In the genomic region with DNA sequence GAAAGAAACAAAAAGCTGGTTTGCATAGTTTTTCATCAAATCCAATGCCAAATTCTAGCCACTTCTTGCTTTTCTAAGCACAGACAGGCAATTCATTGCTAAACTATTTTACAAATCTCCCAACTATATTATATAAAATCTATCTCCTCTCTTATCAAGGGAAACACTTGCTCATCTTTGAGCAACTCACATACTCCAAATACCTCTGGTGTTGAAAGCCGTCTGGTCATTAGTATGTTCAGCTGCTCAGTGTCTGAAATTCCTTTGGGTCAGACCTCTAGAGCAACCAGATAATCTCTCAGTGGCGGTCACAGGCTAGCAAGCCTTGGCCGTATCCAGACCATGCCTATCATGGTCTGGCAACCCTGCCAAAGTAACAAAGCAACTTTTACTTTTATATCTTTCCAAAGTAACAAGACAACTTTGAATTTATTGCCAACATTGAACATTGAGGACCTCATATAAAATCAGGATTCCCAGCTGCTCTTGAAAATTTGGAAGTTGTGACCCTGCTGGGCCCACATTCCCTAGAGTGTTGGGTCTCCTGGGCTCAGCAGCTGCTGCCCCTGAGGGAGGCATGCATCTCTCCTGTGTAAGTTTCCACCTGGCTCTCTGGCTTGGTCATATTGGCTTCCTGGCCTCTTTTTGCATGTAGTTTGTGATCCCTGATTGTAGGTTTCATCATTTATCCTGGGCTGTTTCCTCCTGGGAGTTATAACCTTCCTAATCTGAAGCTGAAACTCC, we compare ENCODE assay signal across 10 cellular contexts. TPM values are rescaled to one million over a fixed set of nuclear protein-coding genes. Genes with fewer than 3 reads are reported as not detected.
DNase-seq lines count a peak whose midpoint lies in the region; ATAC-seq and TF ChIP-seq lines count a peak whose summit lies in the region.
"Had no signal": no experiment of that assay in that cellular context is flagged by ENCODE, and none has a peak within 500 bp of the region (broad histone marks: within the 10 kb centered on the region; RNA-seq: fewer than 3 reads in every experiment).

No MANE protein-coding gene starts in this region.

- H3K79me2 ChIP-seq in GM23248 (ENCODE audit: insufficient read depth) = no peaks in the 10 kb centered on the region

- no peaks in the 10 kb centered on the region for H3K27me3 ChIP-seq in CD8-positive, alpha-beta memory T cell (ENCODE audit: insufficient read depth, low read length, poor library complexity, severe bottlenecking)
- H3K27me3 ChIP-seq in GM23248 (replicated peaks; ENCODE audit: insufficient read depth) (0 out of 2 replicates have a peak, but pooled peaks cover 4% of the 10 kb centered on the region), tibial nerve (no peaks in the 10 kb centered on the region)

- H3K4me3 Mint-ChIP-seq in CD8-positive, alpha-beta memory T cell = peak overlapping the region; percentile 7 to 76 (median 52)
- H3K4me3 Mint-ChIP-seq in activated T-helper 17 cell treated with anti-CD3 and anti-CD28 coated beads, Interleukin-2, amount 50 U/mL, for 72 hours = peak overlapping the region; percentile 55
- H3K4me3 Mint-ChIP-seq: endodermal cell had no signal

- H3K9me3 ChIP-seq in CD8-positive, alpha-beta memory T cell (ENCODE audit: low read length) = no peaks in the 10 kb centered on the region
- no peaks in the 10 kb centered on the region for H3K9me3 ChIP-seq in GM23248 (ENCODE audit: low read depth)
- H3K9me3 ChIP-seq in tibial nerve = no peaks in the 10 kb centered on the region

- CTCF ChIA-PET in CD8-positive, alpha-beta memory T cell (lab: Charles Lee) = interaction anchor here (0.9 to 3.6 kb wide), 9 partner anchors 10 to 107 kb away, joined by 3 to 25 read pairs (median 4); partner anchors contain the start of gene LANCL2

- in situ Hi-C loops in GM23248 (cut with MboI) = no loop called here

- peaks cover 20% of the 10 kb centered on the region for H3F3A ChIP-seq in GM23248 (ENCODE audit: insufficient read depth)

- H3K36me3 ChIP-seq in CD8-positive, alpha-beta memory T cell (ENCODE audit: insufficient read depth, low read length) = no peaks in the 10 kb centered on the region
- H3K36me3 ChIP-seq in GM23248 (ENCODE audit: low read depth) (no peaks in the 10 kb centered on the region), tibial nerve (no peaks in the 10 kb centered on the region)

- no peaks in the 10 kb centered on the region for H3K9me3 Mint-ChIP-seq in CD8-positive, alpha-beta memory T cell
- no peaks in the 10 kb centered on the region for H3K9me3 Mint-ChIP-seq in activated T-helper 17 cell treated with anti-CD3 and anti-CD28 coated beads, Interleukin-2, amount 50 U/mL, for 72 hours

- peaks cover 32% of the 10 kb centered on the region for H3K4me1 ChIP-seq in CD8-positive, alpha-beta memory T cell (ENCODE audit: insufficient read depth, low read length)
- H3K4me1 ChIP-seq in GM23248 (ENCODE audit: insufficient read depth) (peaks cover 41% of the 10 kb centered on the region), tibial nerve (no peaks in the 10 kb centered on the region)

- H3K27ac Mint-ChIP-seq in CD8-positive, alpha-beta memory T cell = peak overlapping the region; percentile 88 to 97 (median 95)
- H3K27ac Mint-ChIP-seq in activated T-helper 17 cell treated with anti-CD3 and anti-CD28 coated beads, Interleukin-2, amount 50 U/mL, for 72 hours = peak overlapping the region; percentile 91
- H3K27ac Mint-ChIP-seq: endodermal cell had no signal

- POLR2A ChIA-PET in CD8-positive, alpha-beta memory T cell (lab: Charles Lee) = interaction anchor here (0.5 to 1.7 kb wide), 3 partner anchors 11 to 265 kb away, joined by 3 to 26 read pairs (median 3); partner anchors contain the start of gene LANCL2

- H3K4me3 ChIP-seq in CD8-positive, alpha-beta memory T cell (ENCODE audit: low read length) = peak overlapping the region; percentile 9
- no peak overlapping the region for H3K4me3 ChIP-seq in GM23248
- H3K4me3 ChIP-seq in tibial nerve = no peak overlapping the region

- H3K27ac ChIP-seq in CD8-positive, alpha-beta memory T cell (ENCODE audit: low read depth, low read length) = peak overlapping the region; percentile 15
- H3K27ac ChIP-seq in GM23248 (peak overlapping the region; percentile 35), tibial nerve (no peak overlapping the region)

- TF ChIP-seq EP300 in tibial nerve (IDR thresholded peaks at IDR 0.05) = no peak

- no peaks in the 10 kb centered on the region for H4K20me1 ChIP-seq in GM23248 (ENCODE audit: insufficient read depth)

- WGBS in GM23248 (ENCODE audit: low coverage in 1 of 2, low lambda C conversion rate in 2 of 2, missing lambda C conversion rate in 2 of 2), 2 experiments = 8 to 14% methylated on average over 3 of the region's 3 CpGs
- WGBS in tibial nerve, 2 donors = 59 to 69% methylated on average over 3 of the region's 3 CpGs

- no peaks in the 10 kb centered on the region for H3K36me3 Mint-ChIP-seq in CD8-positive, alpha-beta memory T cell
- H3K36me3 Mint-ChIP-seq in activated T-helper 17 cell treated with anti-CD3 and anti-CD28 coated beads, Interleukin-2, amount 50 U/mL, for 72 hours (ENCODE audit: low read depth) = peaks cover 6% of the 10 kb centered on the region

- ATAC-seq in activated T-helper 17 cell treated with anti-CD3 and anti-CD28 coated beads, Interleukin-2, amount 50 U/mL, for 72 hours (replicated peaks) = peak; percentile 3

- H3K9me2 ChIP-seq in GM23248 (ENCODE audit: insufficient read depth) = no peaks in the 10 kb centered on the region

- peaks cover 55 to 79% (median 64%) of the 10 kb centered on the region in 3 donors for H3K4me1 Mint-ChIP-seq in CD8-positive, alpha-beta memory T cell
- H3K4me1 Mint-ChIP-seq in activated T-helper 17 cell treated with anti-CD3 and anti-CD28 coated beads, Interleukin-2, amount 50 U/mL, for 72 hours = peaks cover 24% of the 10 kb centered on the region

- TF ChIP-seq POLR2A in tibial nerve (IDR thresholded peaks at IDR 0.05) = no peak

- no peak overlapping the region for H3K4me2 ChIP-seq in GM23248 (ENCODE audit: unreplicated experiment)

- no peak overlapping the region for H2AFZ ChIP-seq in GM23248

- H3K27me3 Mint-ChIP-seq in CD8-positive, alpha-beta memory T cell = peaks cover 0 to 4% of the 10 kb centered on the region in 2 donors
- H3K27me3 Mint-ChIP-seq in activated T-helper 17 cell treated with anti-CD3 and anti-CD28 coated beads, Interleukin-2, amount 50 U/mL, for 72 hours = peaks cover 9% of the 10 kb centered on the region

- TF ChIP-seq CTCF in tibial nerve (IDR thresholded peaks at IDR 0.05) = no peak

- no peak for DNase-seq in CD8-positive, alpha-beta memory T cell
- peak; percentile 82 for DNase-seq in GM23248
- DNase-seq in kidney glomerular epithelial cell (lab: John Stamatoyannopoulos, UW) = peak; percentile 46
- no peak for DNase-seq in DMS53 (lab: John Stamatoyannopoulos, UW)
- no peak for DNase-seq in GDM1 (lab: John Stamatoyannopoulos, UW)
- DNase-seq in NK-92 (lab: John Stamatoyannopoulos, UW; ENCODE audit: unreplicated experiment) = no peak
- DNase-seq in tibial nerve (ENCODE audit: low spot score in 2 of 2) = no peak
- DNase-seq: endodermal cell, NCI-H446 had no signal

- no peak overlapping the region for H3K9ac ChIP-seq in GM23248

RNA-seq across cellular contexts. Expression of gene LANCL2, which starts 56.8 kb away (rescaled TPM):
- 10 to 100 TPM; 22.1 to 24.1 TPM for total RNA-seq in CD8-positive, alpha-beta memory T cell
- polyA plus RNA-seq in CD8-positive, alpha-beta memory T cell = 7.4 TPM
- 11.0 and 11.7 TPM in 2 replicates for total RNA-seq in GM23248 (2014; rRNA removed; shearing (Covaris generic))
- 12.8 and 13.8 TPM in 2 replicates for polyA plus RNA-seq in GM23248 (2016; fragmentation: Nextera tagmentation; extraction: Ambion mirVana)
- 1 to 10 TPM; 6.7 to 9.4 TPM for total RNA-seq in activated T-helper 17 cell treated with anti-CD3 and anti-CD28 coated beads, Interleukin-2, amount 50 U/mL, for 72 hours
- 10 to 100 TPM in 2 of 4 donors, 1 to 10 TPM in 2; 6.6 to 17.9 (median 12.6) TPM for total RNA-seq in tibial nerve

Comparison
In these comparisons a context has a peak if more than half of its experiments do, and no peak if none do; other contexts are left out.
1. DNase-seq: peak in GM23248 (single experiment) and kidney glomerular epithelial cell (single experiment); none in CD8-positive, alpha-beta memory T cell (0 of 5), DMS53 (single experiment), GDM1 (single experiment), NK-92 (single experiment) and tibial nerve (0 of 2).
2. H3K27ac ChIP-seq: peak in CD8-positive, alpha-beta memory T cell (single experiment) and GM23248 (single experiment); none in tibial nerve (0 of 4).